Comparison of ENCODE assay signal across 16 cellular contexts in the genomic region with DNA sequence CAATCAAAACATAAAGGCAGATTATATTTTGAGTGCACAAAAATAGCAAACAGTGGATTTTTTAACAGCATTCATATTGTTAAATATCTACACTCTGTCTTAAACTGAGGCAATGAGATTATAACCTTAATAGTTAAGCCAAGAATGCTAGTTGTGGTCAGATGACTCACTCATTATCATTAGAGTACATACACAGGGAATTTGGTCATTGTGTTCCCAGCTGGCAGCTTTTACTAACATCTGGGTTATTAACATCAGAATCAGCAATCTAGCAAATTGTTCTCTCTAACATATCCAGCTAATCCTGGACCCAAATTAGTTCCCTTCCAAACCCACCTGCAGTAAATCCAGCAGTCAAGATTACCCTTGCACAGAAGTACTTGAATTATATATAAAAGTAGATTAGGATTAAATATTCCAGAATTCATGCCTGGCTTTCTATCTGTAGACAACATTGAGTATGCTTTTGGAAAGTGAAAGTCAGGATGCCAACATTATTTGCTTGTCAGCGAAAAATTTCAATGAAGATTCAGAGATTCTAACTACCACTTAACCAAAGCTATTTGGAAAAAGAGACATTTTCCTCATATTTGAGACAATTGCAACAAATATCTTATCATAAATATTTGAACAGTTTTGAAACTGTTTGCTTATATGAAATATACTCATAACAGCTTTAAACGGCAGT.
DNase-seq lines count a peak whose midpoint lies in the region; ATAC-seq, FAIRE-seq and TF ChIP-seq lines count a peak whose summit lies in the region.
"Had no signal": no experiment of that assay in that cellular context is flagged by ENCODE, and none has a peak within 500 bp of the region (broad histone marks: within the 10 kb centered on the region; RNA-seq: fewer than 3 reads in every experiment).

No MANE protein-coding gene starts in this region.

- H3K4me3 ChIP-seq in fibroblast of pulmonary artery (replicated peaks; ENCODE audit: low read depth, low read length) (no peak overlapping the region), pancreas (peak overlapping the region in 1 of 4 donors; percentile 5)

- 37 to 43% methylated on average over 2 of the region's 2 CpGs for WGBS in pancreas, 2 donors

- no peak for FAIRE-seq in pancreas (lab: Jason Lieb, UNC)
- FAIRE-seq: small intestine had no signal

- TF ChIP-seq CTCF in fibroblast of pulmonary artery (IDR thresholded peaks at IDR 0.05; ENCODE audit: low read length, missing control alignments) (no peak), pancreas (IDR thresholded peaks at IDR 0.05) (no peak)

- H3K9me3 ChIP-seq in pancreas = no peaks in the 10 kb centered on the region

- H3K36me3 ChIP-seq in pancreas = no peaks in the 10 kb centered on the region
- H3K36me3 ChIP-seq: tibial nerve had no signal

- peaks cover 0 to 2% (median 0%) of the 10 kb centered on the region in 4 donors for H3K27me3 ChIP-seq in pancreas
- H3K27me3 ChIP-seq: tibial nerve had no signal

- intact Hi-C loops in pancreas (cut with DNase I) = no loop called here

- H3K4me1 ChIP-seq in pancreas = no peaks in the 10 kb centered on the region

- no peak overlapping the region for H3K27ac ChIP-seq in pancreas
- H3K27ac ChIP-seq: 22Rv1 had no signal

- ATAC-seq in pancreas (peak in 3 of 4 donors; percentile 34 to 65 (median 56)), HG02571 (IDR thresholded peaks at IDR 0.05; ENCODE audit: unreplicated experiment) (no peak)
- ATAC-seq: T-helper 17 cell had no signal

- DNase-seq in NCI-H1105 treated with DMSO at 0.1 percent for 48 hours (lab: John Stamatoyannopoulos, UW) (peak; percentile 10), NCI-H1105 (lab: John Stamatoyannopoulos, UW) (no peak), SHP77 treated with DMSO at 0.1 percent for 48 hours (lab: John Stamatoyannopoulos, UW) (peak; percentile 66), fibroblast of pulmonary artery (ENCODE audit: low read depth) (peak; percentile 18), pancreas (no peak), SKM-1 treated with dmso at 0.1 percent for 144 hours (lab: John Stamatoyannopoulos, UW; ENCODE audit: unreplicated experiment) (no peak)
- DNase-seq in stimulated activated naive CD4-positive, alpha-beta T cell (lab: John Stamatoyannopoulos, UW) = no peak
- DNase-seq: activated CD4-positive, alpha-beta T cell treated with anti-CD3 and anti-CD28 coated beads, Interleukin-2, amount 50 U/mL, for 48 hours; activated naive CD4-positive, alpha-beta T cell; left cardiac atrium; NCI-H187 treated with DMSO at 0.1 percent for 48 hours; small intestine; T-helper 17 cell had no signal

Comparison
In these comparisons a context has a peak if more than half of its experiments do, and no peak if none do; other contexts are left out.
1. DNase-seq: peak in NCI-H1105 treated with DMSO at 0.1 percent for 48 hours (single experiment), SHP77 treated with DMSO at 0.1 percent for 48 hours (single experiment) and fibroblast of pulmonary artery (single experiment); none in NCI-H1105 (single experiment), pancreas (0 of 6), stimulated activated naive CD4-positive, alpha-beta T cell (0 of 6) and SKM-1 treated with dmso at 0.1 percent for 144 hours (single experiment).